In the genomic region with DNA sequence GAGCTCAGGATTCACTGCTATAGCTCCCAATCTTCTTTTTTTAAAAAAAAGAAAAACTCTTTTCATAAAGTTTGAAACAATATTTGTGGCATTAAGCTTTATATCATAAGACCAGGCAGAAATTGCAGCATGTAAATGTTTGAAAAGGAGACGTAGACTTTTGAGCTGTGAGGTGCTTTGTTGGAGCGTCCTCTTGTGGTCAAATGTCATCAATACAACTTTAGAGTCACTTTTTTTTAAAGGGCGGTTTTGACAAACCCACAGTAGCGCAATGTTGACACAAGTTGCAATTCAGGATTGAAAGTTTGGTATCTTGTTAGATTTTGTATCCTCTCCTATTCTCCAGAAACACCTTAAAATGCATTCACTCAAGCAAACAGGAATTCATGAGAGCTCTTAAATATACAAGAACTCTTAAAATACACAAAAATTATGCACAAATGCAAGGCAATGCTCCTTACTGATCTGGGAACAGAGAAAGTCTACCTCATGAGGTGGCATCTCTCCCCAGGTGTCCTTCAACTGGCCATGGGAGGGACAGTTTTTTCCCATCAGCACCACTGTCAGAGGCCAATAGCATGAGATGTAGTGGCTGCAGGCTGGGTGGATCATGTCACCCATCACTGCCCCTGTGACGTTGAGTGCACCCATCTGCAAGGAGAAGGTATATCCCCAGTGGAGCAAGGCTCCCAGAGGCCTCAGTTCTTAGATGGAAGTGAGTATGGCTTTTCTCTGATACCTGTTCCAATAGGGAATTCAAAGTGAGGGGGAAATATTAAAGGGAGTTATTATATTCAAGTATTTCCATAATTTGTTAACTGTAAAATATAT, we compare ENCODE assay signal across 8 cellular contexts.
DNase-seq lines count a peak whose midpoint lies in the region; ATAC-seq and TF ChIP-seq lines count a peak whose summit lies in the region.

No MANE protein-coding gene starts in this region.

- H3K4me3 ChIP-seq in choroid plexus epithelial cell (ENCODE audit: low read depth, low read length): no peak overlapping the region
- H3K4me3 ChIP-seq in mesenchymal stem cell (ENCODE audit: insufficient read depth in 1 of 2, low read depth in 1 of 2, low read length in 2 of 2): no peak overlapping the region

- H2BK15ac ChIP-seq in mesenchymal stem cell (ENCODE audit: low read depth, poor library complexity, severe bottlenecking): no peak overlapping the region

- H3K18ac ChIP-seq in mesenchymal stem cell (ENCODE audit: low read depth in 1 of 2, low read length in 2 of 2): no peak overlapping the region

- H3K36me3 ChIP-seq in mesenchymal stem cell (ENCODE audit: control insufficient read depth in 1 of 2, insufficient read depth in 2 of 2, low read depth in 1 of 2, low read length in 2 of 2): no peaks in the 10 kb centered on the region

- no peak overlapping the region for H2BK12ac ChIP-seq in mesenchymal stem cell (ENCODE audit: low read length in 2 of 2)

- H3K9ac ChIP-seq in mesenchymal stem cell (ENCODE audit: low read length): no peak overlapping the region

- H2BK120ac ChIP-seq in mesenchymal stem cell (ENCODE audit: low read depth, low read length): no peak overlapping the region

- H3K4me2 ChIP-seq in mesenchymal stem cell (ENCODE audit: low read length, poor library complexity, severe bottlenecking): no peak overlapping the region

- 46% methylated on average over 2 of the region's 5 CpGs for WGBS in mesenchymal stem cell

- H3K79me1 ChIP-seq in mesenchymal stem cell (replicated peaks; ENCODE audit: low read length, poor library complexity, severe bottlenecking): no peaks in the 10 kb centered on the region

- H3K23ac ChIP-seq in mesenchymal stem cell (ENCODE audit: low read length in 2 of 2): no peak overlapping the region

- no peak overlapping the region for H4K8ac ChIP-seq in mesenchymal stem cell (ENCODE audit: low read length)

- H3K14ac ChIP-seq in mesenchymal stem cell (ENCODE audit: low read length in 2 of 2): no peak overlapping the region

- H4K91ac ChIP-seq in mesenchymal stem cell (ENCODE audit: low read length): no peak overlapping the region

- no peak overlapping the region for H2AK5ac ChIP-seq in mesenchymal stem cell (ENCODE audit: low read length, severe bottlenecking)

- peaks cover 20 to 38% of the 10 kb centered on the region in 2 experiments for H3K27me3 ChIP-seq in mesenchymal stem cell (ENCODE audit: control insufficient read depth in 1 of 2, insufficient read depth in 1 of 2, low read length in 2 of 2)

- ATAC-seq in GM19023 (IDR thresholded peaks at IDR 0.05; ENCODE audit: unreplicated experiment): no peak

- H3K4me1 ChIP-seq in mesenchymal stem cell (ENCODE audit: control insufficient read depth, insufficient read depth, low read depth, low read length): no peaks in the 10 kb centered on the region

- TF ChIP-seq CTCF in choroid plexus epithelial cell (conservative IDR thresholded peaks at IDR 0.05; ENCODE audit: low read depth, low read length): peak; percentile 83

- H2BK5ac ChIP-seq in mesenchymal stem cell (ENCODE audit: low read depth, low read length, poor library complexity, severe bottlenecking): no peak overlapping the region

- no peak overlapping the region for H3K4ac ChIP-seq in mesenchymal stem cell (ENCODE audit: low read depth in 1 of 2, low read length in 2 of 2)

- DNase-seq in NCI-H510A treated with DMSO at 0.1 percent for 48 hours (lab: John Stamatoyannopoulos, UW) (peak; percentile 52), NCI-H510A (lab: John Stamatoyannopoulos, UW) (no peak), KG1 (lab: John Stamatoyannopoulos, UW) (peak; percentile 45), RKO (ENCODE audit: low spot score) (peak; percentile 56), choroid plexus epithelial cell (ENCODE audit: low read depth) (peak; percentile 78), mesenchymal stem cell (peak; percentile 57), NCI-H2029 (lab: John Stamatoyannopoulos, UW) (no peak)

- H2AFZ ChIP-seq in mesenchymal stem cell (ENCODE audit: low read depth, low read length): no peak overlapping the region

- H3K9me3 ChIP-seq in mesenchymal stem cell (ENCODE audit: control insufficient read depth, low read length): no peaks in the 10 kb centered on the region

- no peak overlapping the region for H3K27ac ChIP-seq in mesenchymal stem cell (ENCODE audit: low read length, poor library complexity, severe bottlenecking)

Comparison
In these comparisons a context has a peak if more than half of its experiments do, and no peak if none do; other contexts are left out.
1. DNase-seq: peak in NCI-H510A treated with DMSO at 0.1 percent for 48 hours (single experiment), KG1 (single experiment), RKO (single experiment), choroid plexus epithelial cell (single experiment) and mesenchymal stem cell (single experiment); none in NCI-H510A (single experiment) and NCI-H2029 (single experiment).